In genomic region chr19:51702754-51703654, GRCh38 we compare ENCODE assay signal across 7 cellular contexts. TPM values are rescaled to one million over a fixed set of nuclear protein-coding genes. Genes with fewer than 3 reads are reported as not detected.
A peak's percentile ranks its signal among the peaks of the same experiment; 100 is the strongest.
DNase-seq lines count a peak whose midpoint lies in the region; ATAC-seq and TF ChIP-seq lines count a peak whose summit lies in the region.

No MANE protein-coding gene starts in this region.

- in situ Hi-C loops in ACHN (cut with HindIII; ENCODE audit: low pct_ligation_motif_present, low pct_unique_long_range_greater_than_20kb, low sequenced_read_pairs) = no loop called here

- peaks cover 2 to 44% (median 32%) of the 10 kb centered on the region in 5 donors for H3K36me3 ChIP-seq in subcutaneous abdominal adipose tissue (ENCODE audit: control insufficient read depth in 5 of 5, insufficient read depth in 5 of 5, low read length in 5 of 5)

- peaks cover 52% of the 10 kb centered on the region for H3K4me1 Mint-ChIP-seq in brain

- H3K4me3 ChIP-seq in subcutaneous abdominal adipose tissue (ENCODE audit: low read depth in 1 of 5, low read length in 5 of 5) = peak overlapping the region; percentile 50 to 82 (median 77)

- ATAC-seq in GM21529 (IDR thresholded peaks at IDR 0.05; ENCODE audit: unreplicated experiment) = no peak

- H3K4me1 ChIP-seq in subcutaneous abdominal adipose tissue (ENCODE audit: control insufficient read depth in 5 of 5, insufficient read depth in 5 of 5, low read length in 5 of 5) = peaks cover 0 to 27% (median 25%) of the 10 kb centered on the region in 5 donors

- H3K36me3 Mint-ChIP-seq in brain = peaks cover 75% of the 10 kb centered on the region

- H3K9me3 ChIP-seq in subcutaneous abdominal adipose tissue (ENCODE audit: control insufficient read depth in 5 of 5, low read length in 5 of 5) = no peaks in the 10 kb centered on the region

- peak overlapping the region in 4 of 5 donors; percentile 53 to 98 (median 72) for H3K9ac ChIP-seq in subcutaneous abdominal adipose tissue (ENCODE audit: low read length in 5 of 5)

- peak overlapping the region; percentile 43 to 95 (median 66) for H3K27ac Mint-ChIP-seq in brain

- H3K27ac ChIP-seq in subcutaneous abdominal adipose tissue (ENCODE audit: low read depth, low read length) = peak overlapping the region; percentile 91

- H3K4me3 Mint-ChIP-seq in brain = peak overlapping the region; percentile 74 to 90 (median 87)

- no peak for TF ChIP-seq CTCF in brain (conservative IDR thresholded peaks at IDR 0.05)

- H3K27me3 Mint-ChIP-seq in brain = peaks cover 8% of the 10 kb centered on the region

- DNase-seq in NCI-H2196 treated with DMSO at 0.1 percent for 48 hours (lab: John Stamatoyannopoulos, UW; ENCODE audit: unreplicated experiment) = peak; percentile 10
- DNase-seq in left kidney (ENCODE audit: low read depth, low spot score) = peak; percentile 67
- DNase-seq in ACHN = no peak
- no peak for DNase-seq in A172 (ENCODE audit: low spot score)

- peaks cover 0 to 3% (median 0%) of the 10 kb centered on the region in 5 experiments for H3K9me3 Mint-ChIP-seq in brain

- no peaks in the 10 kb centered on the region for H3K27me3 ChIP-seq in subcutaneous abdominal adipose tissue (ENCODE audit: control insufficient read depth in 5 of 5, insufficient read depth in 4 of 5, low read length in 5 of 5)

RNA-seq across cellular contexts. Expression of gene SPACA6, which starts 9.9 kb away (rescaled TPM):
- 5.9 TPM for polyA plus RNA-seq in brain (ENCODE audit: insufficient read depth, low read depth, low replicate concordance)
- total RNA-seq in A172 (2014; rRNA removed; shearing (Covaris generic)) = 0.52 and 3.2 TPM in 2 replicates

RNA-seq across cellular contexts. Expression of gene HAS1, which starts 20.8 kb away (rescaled TPM):
- polyA plus RNA-seq in brain (ENCODE audit: insufficient read depth, low read depth, low replicate concordance) = 0.92 TPM
- not detected in 2 replicates for total RNA-seq in A172 (2014; rRNA removed; shearing (Covaris generic))

RNA-seq across cellular contexts. Expression of gene FPR1, which starts 48.7 kb away (rescaled TPM):
- polyA plus RNA-seq in brain (ENCODE audit: insufficient read depth, low read depth, low replicate concordance) = 3.1 TPM
- total RNA-seq in A172 (2014; rRNA removed; shearing (Covaris generic)) = 0.07 TPM in 1 of 2 replicates, not detected in the other

RNA-seq across cellular contexts. Expression of gene SIGLEC14, which starts 56.4 kb away (rescaled TPM):
- polyA plus RNA-seq in brain (ENCODE audit: insufficient read depth, low read depth, low replicate concordance) = 0.34 TPM
- not detected in 2 replicates for total RNA-seq in A172 (2014; rRNA removed; shearing (Covaris generic))

RNA-seq across cellular contexts. Expression of gene FPR2, which starts 58.0 kb away (rescaled TPM):
- polyA plus RNA-seq in brain (ENCODE audit: insufficient read depth, low read depth, low replicate concordance) = 0.29 TPM
- total RNA-seq in A172 (2014; rRNA removed; shearing (Covaris generic)) = not detected in 2 replicates

Comparison
In these comparisons a context has a peak if more than half of its experiments do, and no peak if none do; other contexts are left out.
1. DNase-seq: peak in NCI-H2196 treated with DMSO at 0.1 percent for 48 hours (single experiment) and left kidney (single experiment); none in ACHN (single experiment) and A172 (single experiment).